ENCODE assay signal across 18 cellular contexts in the genomic region with DNA sequence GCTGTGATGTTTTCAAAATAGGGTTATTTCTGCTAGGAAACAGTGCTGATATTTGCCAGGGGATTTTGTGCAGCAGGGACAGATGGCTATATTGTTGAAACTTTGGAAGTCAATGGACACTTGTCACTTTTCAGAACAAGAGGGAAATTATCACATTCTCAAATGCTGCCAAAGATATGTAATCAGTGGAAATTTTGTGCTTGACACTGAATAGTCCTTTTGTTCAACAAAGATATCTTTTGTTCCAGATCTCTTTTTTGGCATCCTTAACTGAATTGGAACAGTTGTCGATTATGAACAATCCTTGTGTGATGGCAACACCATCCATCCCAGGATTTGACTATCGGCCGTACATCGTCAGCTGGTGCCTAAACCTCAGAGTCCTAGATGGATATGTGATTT.
"Had no signal": no experiment of that assay in that cellular context is flagged by ENCODE, and none has a peak within 500 bp of the region (broad histone marks: within the 10 kb centered on the region; RNA-seq: fewer than 3 reads in every experiment).

No MANE protein-coding gene starts in this region.

- FAIRE-seq: pancreas had no signal

- DNase-seq: activated CD4-positive, alpha-beta T cell treated with anti-CD3 and anti-CD28 coated beads, Interleukin-2, amount 10 ng/mL, durations not matched to agents 24 days and 14 days; activated CD4-positive, CD25-positive, alpha-beta regulatory T cell; activated CD8-positive, alpha-beta memory T cell treated with anti-CD3 and anti-CD28 coated beads, Interleukin-2, amount 50 U/mL, for 4 hours; activated CD8-positive, alpha-beta T cell treated with anti-CD3 and anti-CD28 coated beads, Interleukin-2, amount 10 ng/mL, durations not matched to agents 7 days and 5 days; activated gamma-delta T cell; activated T-cell treated with anti-CD3 and anti-CD28 coated beads, Interleukin-2, amount 50 U/mL, for 72 hours; amniotic stem cell; brain microvascular endothelial cell; immature natural killer cell; left colon; lower lobe of right lung; pancreas; stimulated activated CD4-positive, alpha-beta T cell treated with anti-CD3 and anti-CD28 coated beads, Interleukin-12 subunit alpha, Interleukin-12 subunit beta, amount 100 ng/mL, for 4 hours; stimulated activated CD4-positive, alpha-beta T cell treated with anti-CD3 and anti-CD28 coated beads, Interleukin-2, amount 100 ng/mL, for 24 hours; stomach; thyroid gland; uterus had no signal

- H3K27ac ChIP-seq: brain microvascular endothelial cell, lower lobe of right lung, neural progenitor cell, pancreas, stomach, thyroid gland, uterus had no signal
